23 cellular contexts compared by ENCODE assay signal in the genomic region with DNA sequence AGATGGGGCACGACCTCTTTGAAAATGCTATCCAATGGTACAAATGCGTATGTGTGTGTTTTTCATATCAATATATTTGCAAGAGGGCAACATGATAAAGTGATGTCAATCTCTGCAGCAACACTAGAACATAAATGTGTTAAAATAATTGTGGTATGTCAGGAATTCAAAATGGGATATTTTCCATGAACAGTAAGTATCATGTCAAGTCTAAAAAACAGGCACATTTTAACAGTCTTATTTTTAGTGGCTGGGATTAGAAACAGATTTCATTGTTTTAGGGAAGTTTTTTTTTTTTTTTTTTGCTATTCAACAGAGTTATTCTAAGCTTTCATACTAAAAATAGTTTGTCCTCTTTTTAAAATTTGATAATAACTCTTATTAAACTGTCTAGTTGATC.
"Had no signal": no experiment of that assay in that cellular context is flagged by ENCODE, and none has a peak within 500 bp of the region (broad histone marks: within the 10 kb centered on the region; RNA-seq: fewer than 3 reads in every experiment).

No MANE protein-coding gene starts in this region.

- ATAC-seq: activated CD4-positive, alpha-beta T cell treated with anti-CD3 and anti-CD28 coated beads for 36 hours; gastroesophageal sphincter; heart right ventricle; left lobe of liver; naive thymus-derived CD8-positive, alpha-beta T cell; stimulated activated effector memory CD8-positive, alpha-beta T cell treated with anti-CD3 and anti-CD28 coated beads, Interleukin-12 subunit alpha, Interleukin-12 subunit beta, amount 100 ng/mL, for 72 hours had no signal

- H3K79me2 ChIP-seq: parathyroid adenoma had no signal

- H3K9me3 ChIP-seq: gastroesophageal sphincter, heart right ventricle, thyroid gland had no signal

- H3K27me3 ChIP-seq: brain microvascular endothelial cell, gastroesophageal sphincter, heart right ventricle, thyroid gland had no signal

- H3K36me3 ChIP-seq: brain microvascular endothelial cell, gastroesophageal sphincter, heart right ventricle, thyroid gland, WERI-Rb-1 had no signal

- H3K4me3 Mint-ChIP-seq: activated CD4-positive, alpha-beta memory T cell treated with anti-CD3 and anti-CD28 coated beads, Interleukin-2, amount 10 ng/mL, durations not matched to agents 7 days and 5 days; activated CD4-positive, alpha-beta T cell treated with anti-CD3 and anti-CD28 coated beads for 36 hours; activated naive CD8-positive, alpha-beta T cell; activated T-cell treated with anti-CD3 and anti-CD28 coated beads, Interleukin-2, amount 50 U/mL, for 24 hours; central memory CD8-positive, alpha-beta T cell; dendritic cell treated with granulocyte-macrophage colony-stimulating factor and Interleukin-4, amounts not matched to agents 40 ng/mL and 50 ng/mL, for 4 days; naive thymus-derived CD8-positive, alpha-beta T cell; stimulated activated effector memory CD8-positive, alpha-beta T cell treated with anti-CD3 and anti-CD28 coated beads, Interleukin-12 subunit alpha, Interleukin-12 subunit beta, amount 100 ng/mL, for 72 hours; T-helper 1 cell treated with Interleukin-12 subunit alpha and Interleukin-12 subunit beta and Interleukin-4 antibody, amounts not matched to agents 30 μg/mL and 1 μg/mL, for 36 hours had no signal

- H3K36me3 Mint-ChIP-seq: activated naive CD8-positive, alpha-beta T cell; naive thymus-derived CD8-positive, alpha-beta T cell; stimulated activated effector memory CD8-positive, alpha-beta T cell treated with anti-CD3 and anti-CD28 coated beads, Interleukin-12 subunit alpha, Interleukin-12 subunit beta, amount 100 ng/mL, for 72 hours had no signal

- H3K9me3 Mint-ChIP-seq: activated CD4-positive, alpha-beta memory T cell treated with anti-CD3 and anti-CD28 coated beads, Interleukin-2, amount 10 ng/mL, durations not matched to agents 7 days and 5 days; activated T-cell treated with anti-CD3 and anti-CD28 coated beads, Interleukin-2, amount 50 U/mL, for 24 hours; central memory CD8-positive, alpha-beta T cell; dendritic cell treated with granulocyte-macrophage colony-stimulating factor and Interleukin-4, amounts not matched to agents 40 ng/mL and 50 ng/mL, for 4 days; naive thymus-derived CD8-positive, alpha-beta T cell; stimulated activated effector memory CD8-positive, alpha-beta T cell treated with anti-CD3 and anti-CD28 coated beads, Interleukin-12 subunit alpha, Interleukin-12 subunit beta, amount 100 ng/mL, for 72 hours; T-helper 1 cell treated with Interleukin-12 subunit alpha and Interleukin-12 subunit beta and Interleukin-4 antibody, amounts not matched to agents 30 μg/mL and 1 μg/mL, for 36 hours had no signal

- H3K27ac Mint-ChIP-seq: activated CD4-positive, alpha-beta memory T cell treated with anti-CD3 and anti-CD28 coated beads, Interleukin-2, amount 10 ng/mL, durations not matched to agents 7 days and 5 days; activated CD4-positive, alpha-beta T cell treated with anti-CD3 and anti-CD28 coated beads for 36 hours; activated naive CD8-positive, alpha-beta T cell; activated T-cell treated with anti-CD3 and anti-CD28 coated beads, Interleukin-2, amount 50 U/mL, for 24 hours; dendritic cell treated with granulocyte-macrophage colony-stimulating factor and Interleukin-4, amounts not matched to agents 40 ng/mL and 50 ng/mL, for 4 days; naive thymus-derived CD8-positive, alpha-beta T cell; stimulated activated effector memory CD8-positive, alpha-beta T cell treated with anti-CD3 and anti-CD28 coated beads, Interleukin-12 subunit alpha, Interleukin-12 subunit beta, amount 100 ng/mL, for 72 hours; T-helper 1 cell treated with Interleukin-12 subunit alpha and Interleukin-12 subunit beta and Interleukin-4 antibody, amounts not matched to agents 30 μg/mL and 1 μg/mL, for 36 hours had no signal

- DNase-seq: activated CD4-positive, alpha-beta memory T cell treated with anti-CD3 and anti-CD28 coated beads, Interleukin-2, amount 10 ng/mL, durations not matched to agents 7 days and 5 days; activated CD4-positive, alpha-beta T cell treated with anti-CD3 and anti-CD28 coated beads for 36 hours; activated effector memory CD4-positive, alpha-beta T cell treated with Interleukin-2 at 50 U/mL for 16 hours; activated T-cell treated with anti-CD3 and anti-CD28 coated beads, Interleukin-2, amount 50 U/mL, for 24 hours; amygdala; brain microvascular endothelial cell; effector memory CD4-positive, alpha-beta T cell; heart right ventricle; mammary epithelial cell; naive thymus-derived CD8-positive, alpha-beta T cell; stimulated activated CD4-positive, alpha-beta T cell treated with anti-CD3 and anti-CD28 coated beads, Interleukin-12 subunit alpha, Interleukin-12 subunit beta, amount 100 ng/mL, for 4 hours; stimulated activated CD4-positive, alpha-beta T cell treated with anti-CD3 and anti-CD28 coated beads, Interleukin-2, amount 100 ng/mL, for 24 hours; thyroid gland; WERI-Rb-1 had no signal

- H3K4me3 ChIP-seq: gastroesophageal sphincter, heart right ventricle, thyroid gland had no signal

- H3K9ac ChIP-seq: parathyroid adenoma had no signal

- H2AFZ ChIP-seq: parathyroid adenoma had no signal

- H3K4me1 ChIP-seq: parathyroid adenoma had no signal

- H3K4me1 Mint-ChIP-seq: activated CD4-positive, alpha-beta memory T cell treated with anti-CD3 and anti-CD28 coated beads, Interleukin-2, amount 10 ng/mL, durations not matched to agents 7 days and 5 days; activated CD4-positive, alpha-beta T cell treated with anti-CD3 and anti-CD28 coated beads for 36 hours; central memory CD8-positive, alpha-beta T cell; naive thymus-derived CD8-positive, alpha-beta T cell; stimulated activated effector memory CD8-positive, alpha-beta T cell treated with anti-CD3 and anti-CD28 coated beads, Interleukin-12 subunit alpha, Interleukin-12 subunit beta, amount 100 ng/mL, for 72 hours had no signal

- H3K27ac ChIP-seq: brain microvascular endothelial cell, gastroesophageal sphincter, heart right ventricle, parathyroid adenoma, thyroid gland, WERI-Rb-1 had no signal

- FAIRE-seq: urothelium cell line had no signal
